32 cellular contexts compared by ENCODE assay signal in the genomic region with DNA sequence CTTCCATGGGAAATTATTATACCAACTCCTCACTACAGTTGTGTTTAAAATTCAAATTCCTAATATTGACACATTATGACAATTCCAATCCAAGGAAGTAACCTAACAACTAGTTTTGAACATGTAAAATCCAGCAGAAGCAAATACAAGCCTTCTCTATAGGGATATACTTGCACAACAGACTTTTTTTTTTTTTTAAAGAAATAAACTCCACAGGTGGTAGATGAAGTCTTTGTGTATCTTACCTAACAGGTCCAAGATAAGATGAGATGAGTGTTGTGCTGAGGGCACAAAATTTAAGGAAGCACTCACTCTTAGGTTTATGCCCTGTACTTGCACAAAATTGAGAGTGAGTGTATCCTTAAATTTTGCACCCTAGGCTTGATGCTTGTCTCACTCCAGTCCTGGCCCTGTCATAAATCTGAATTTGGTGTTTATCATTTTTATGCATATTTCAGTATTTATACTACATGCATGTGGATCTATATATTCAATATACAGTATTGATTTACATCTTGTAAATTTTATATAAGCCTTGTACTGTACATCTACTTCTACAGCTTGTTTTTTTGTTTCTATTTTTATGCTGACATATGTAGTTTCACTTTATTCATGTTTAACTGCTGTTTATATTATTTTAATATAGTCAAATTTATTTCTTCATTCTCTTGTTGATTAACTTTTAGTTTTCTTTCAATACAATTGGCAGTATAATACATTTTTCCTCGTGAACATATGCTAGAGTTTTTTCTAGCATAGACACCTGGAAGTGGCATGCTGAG.
"Had no signal": no experiment of that assay in that cellular context is flagged by ENCODE, and none has a peak within 500 bp of the region (broad histone marks: within the 10 kb centered on the region; RNA-seq: fewer than 3 reads in every experiment).

No MANE protein-coding gene starts in this region.

- H3K4me3 ChIP-seq: lung, pancreas, prostate gland, sigmoid colon, stomach, thyroid gland, upper lobe of left lung had no signal

- H3K4me1 ChIP-seq: pancreas, prostate gland, sigmoid colon, stomach, thyroid gland had no signal

- H3K9me3 ChIP-seq: neutrophil, pancreas, prostate gland, thyroid gland had no signal

- H3K27ac ChIP-seq: brain microvascular endothelial cell, neutrophil, pancreas, prostate gland, sigmoid colon, stomach, thyroid gland, upper lobe of left lung had no signal

- DNase-seq: activated CD4-positive, alpha-beta memory T cell treated with anti-CD3 and anti-CD28 coated beads, Interleukin-2, amount 10 ng/mL, durations not matched to agents 7 days and 5 days; activated CD4-positive, alpha-beta T cell treated with anti-CD3 and anti-CD28 coated beads for 1 hour; activated CD4-positive, alpha-beta T cell treated with anti-CD3 and anti-CD28 coated beads, Interleukin-2, amount 10 ng/mL, durations not matched to agents 7 days and 5 days; activated CD8-positive, alpha-beta memory T cell treated with anti-CD3 and anti-CD28 coated beads, Interleukin-2, amount 50 U/mL, for 48 hours; activated gamma-delta T cell; activated naive CD4-positive, alpha-beta T cell treated with anti-CD3 and anti-CD28 coated beads, Interleukin-2, amount 10 ng/mL, durations not matched to agents 7 days and 5 days; activated naive CD8-positive, alpha-beta T cell treated with anti-CD3 and anti-CD28 coated beads, Interleukin-2, amount 10 ng/mL, durations not matched to agents 7 days and 5 days; activated T-cell treated with anti-CD3 and anti-CD28 coated beads, Interleukin-2, amount 50 U/mL, for 24 hours; brain microvascular endothelial cell; cortex of kidney; head of caudate nucleus; hippocampal formation; naive B cell; nephron progenitor cell; pancreas; retina; sigmoid colon; small intestine; stimulated activated CD4-positive, alpha-beta T cell treated with anti-CD3 and anti-CD28 coated beads, Interleukin-1b, Interleukin-23, amount 100 ng/mL, for 48 hours; stimulated activated CD4-positive, alpha-beta T cell treated with anti-CD3 and anti-CD28 coated beads, Interleukin-4, amount 100 ng/mL, for 4 hours; stimulated activated naive B cell treated with anti-CD40 and anti-IgM and Interleukin-4, amounts not matched to agents 10 μg/mL and 1 μg/mL and 100 μg/mL, for 72 hours; stomach; T-helper 17 cell; T1000; thyroid gland; upper lobe of left lung had no signal

- H3K36me3 ChIP-seq: brain microvascular endothelial cell, neutrophil, pancreas, prostate gland, sigmoid colon, stomach, thyroid gland, upper lobe of left lung had no signal

- ATAC-seq: left lobe of liver; pancreas; stimulated activated naive B cell treated with anti-CD40 and anti-IgM and Interleukin-4, amounts not matched to agents 10 μg/mL and 1 μg/mL and 100 μg/mL, for 72 hours; T-helper 17 cell had no signal

- H3K27me3 ChIP-seq: brain microvascular endothelial cell, neutrophil, pancreas, sigmoid colon, stomach, thyroid gland, upper lobe of left lung had no signal

- FAIRE-seq: astrocyte, endothelial cell of umbilical vein, small intestine had no signal
